ENCODE assay signal across 8 cellular contexts in the genomic region with DNA sequence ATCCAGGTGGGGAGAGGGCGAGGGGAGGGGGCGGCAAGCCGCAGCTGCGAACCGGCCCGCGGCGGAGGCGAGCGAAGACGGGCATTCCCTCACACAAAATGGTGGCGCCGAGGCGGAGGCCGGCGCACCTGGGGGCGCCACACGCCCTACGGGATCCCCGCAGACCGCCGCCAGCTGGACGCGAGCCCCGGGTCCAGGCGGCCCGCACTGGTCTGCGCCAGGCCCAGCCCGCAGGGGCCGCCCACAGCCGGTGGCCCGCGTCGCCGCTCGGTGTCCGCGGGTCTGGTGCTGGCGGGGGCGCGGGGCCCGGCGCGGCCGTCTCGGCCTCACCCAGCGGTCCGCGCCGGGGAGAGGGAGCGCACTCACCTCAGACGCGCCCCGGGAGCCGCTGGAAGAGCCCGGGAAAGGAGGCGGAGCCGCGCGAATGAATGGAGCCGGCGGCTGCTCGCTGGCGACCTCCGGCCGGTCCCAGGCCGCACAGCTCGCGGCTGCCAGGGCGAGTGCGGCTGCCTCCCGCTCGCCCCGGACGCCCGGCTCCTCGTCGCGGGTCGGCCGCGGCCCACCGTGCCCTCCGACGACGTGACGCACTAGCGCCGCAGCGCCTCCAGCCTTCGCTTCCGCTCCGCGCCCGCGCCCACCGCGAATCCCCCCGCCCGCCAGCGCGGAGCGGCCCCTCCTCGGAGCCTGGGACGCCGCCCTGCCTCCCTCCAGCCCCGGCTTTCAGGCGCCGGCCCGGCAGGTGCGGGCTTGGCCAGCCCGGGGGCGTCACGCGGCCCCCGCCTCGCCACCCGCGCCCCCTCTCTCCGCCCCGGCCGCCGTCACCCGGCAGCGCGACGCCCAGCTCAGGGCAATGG. TPM values are rescaled to one million over a fixed set of nuclear protein-coding genes. Genes with fewer than 3 reads are reported as not detected.
DNase-seq lines count a peak whose midpoint lies in the region; ATAC-seq and TF ChIP-seq lines count a peak whose summit lies in the region.

A gene with protein sequence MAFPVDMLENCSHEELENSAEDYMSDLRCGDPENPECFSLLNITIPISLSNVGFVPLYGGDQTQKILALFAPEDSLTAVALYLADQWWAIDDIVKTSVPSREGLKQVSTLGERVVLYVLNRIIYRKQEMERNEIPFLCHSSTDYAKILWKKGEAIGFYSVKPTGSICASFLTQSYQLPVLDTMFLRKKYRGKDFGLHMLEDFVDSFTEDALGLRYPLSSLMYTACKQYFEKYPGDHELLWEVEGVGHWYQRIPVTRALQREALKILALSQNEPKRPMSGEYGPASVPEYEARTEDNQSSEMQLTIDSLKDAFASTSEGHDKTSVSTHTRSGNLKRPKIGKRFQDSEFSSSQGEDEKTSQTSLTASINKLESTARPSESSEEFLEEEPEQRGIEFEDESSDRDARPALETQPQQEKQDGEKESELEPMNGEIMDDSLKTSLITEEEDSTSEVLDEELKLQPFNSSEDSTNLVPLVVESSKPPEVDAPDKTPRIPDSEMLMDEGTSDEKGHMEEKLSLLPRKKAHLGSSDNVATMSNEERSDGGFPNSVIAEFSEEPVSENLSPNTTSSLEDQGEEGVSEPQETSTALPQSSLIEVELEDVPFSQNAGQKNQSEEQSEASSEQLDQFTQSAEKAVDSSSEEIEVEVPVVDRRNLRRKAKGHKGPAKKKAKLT (minus strand): TSS at position 589 of the 854 bp plus-strand sequence. CDS start 24,711 bp downstream, outside the sequence.

- peak; percentile 22 to 78 (median 52) for DNase-seq in CD8-positive, alpha-beta T cell
- DNase-seq in NCI-H226 (peak; percentile 44), activated T-cell treated with anti-CD3 and anti-CD28 coated beads for 24 hours (ENCODE audit: low read depth) (peak; percentile 23), naive B cell (peak; percentile 63), stomach (peak; percentile 58), inferior parietal cortex (ENCODE audit: extremely low spot score) (no peak)

- peaks cover 5% of the 10 kb centered on the region for H3K36me3 Mint-ChIP-seq in CD8-positive, alpha-beta T cell
- H3K36me3 Mint-ChIP-seq in naive B cell: peaks cover 0 to 4% of the 10 kb centered on the region in 2 donors

- H3K27ac Mint-ChIP-seq in CD8-positive, alpha-beta T cell: peak within 1 kb of the TSS; percentile 92
- peak within 1 kb of the TSS; percentile 90 to 96 (median 93) for H3K27ac Mint-ChIP-seq in naive B cell

- TF ChIP-seq CTCF in CD8-positive, alpha-beta T cell (IDR thresholded peaks at IDR 0.05): no peak
- TF ChIP-seq CTCF in stomach (IDR thresholded peaks at IDR 0.05): no peak

- CTCF ChIA-PET in CD8-positive, alpha-beta T cell (lab: Charles Lee): interaction anchor here (1.8 kb wide), 1 partner anchor 99 kb away, joined by 3 read pairs; a partner anchor contains a TSS

- H3K27ac ChIP-seq in CD8-positive, alpha-beta T cell (ENCODE audit: low read depth, low read length): peak within 1 kb of the TSS; percentile 71
- no peak within 1 kb of the TSS for H3K27ac ChIP-seq in esophagus (ENCODE audit: low read depth in 2 of 2, low read length in 1 of 2)
- peak within 1 kb of the TSS in 3 of 5 donors; percentile 22 to 80 (median 56) for H3K27ac ChIP-seq in stomach

- peaks cover 24% of the 10 kb centered on the region for H3K4me1 ChIP-seq in CD8-positive, alpha-beta T cell (ENCODE audit: insufficient read depth, low read length)
- H3K4me1 ChIP-seq in esophagus (ENCODE audit: control insufficient read depth in 2 of 2, insufficient read depth in 2 of 2, low read length in 1 of 2): peaks cover 0 to 3% of the 10 kb centered on the region in 2 donors
- H3K4me1 ChIP-seq in stomach: peaks cover 6 to 16% (median 14%) of the 10 kb centered on the region in 4 donors

- no peaks in the 10 kb centered on the region for H3K27me3 ChIP-seq in CD8-positive, alpha-beta T cell (ENCODE audit: insufficient read depth, low read length)
- no peaks in the 10 kb centered on the region for H3K27me3 ChIP-seq in esophagus (ENCODE audit: control insufficient read depth in 1 of 2, insufficient read depth in 2 of 2, low read length in 2 of 2)
- H3K27me3 ChIP-seq in stomach: peaks cover 0 to 29% (median 17%) of the 10 kb centered on the region in 3 donors

- peak within 1 kb of the TSS; percentile 94 for H3K4me3 Mint-ChIP-seq in CD8-positive, alpha-beta T cell
- peak within 1 kb of the TSS; percentile 89 to 98 (median 92) for H3K4me3 Mint-ChIP-seq in naive B cell

- no peaks in the 10 kb centered on the region for H3K9me3 ChIP-seq in CD8-positive, alpha-beta T cell (ENCODE audit: low read length)
- H3K9me3 ChIP-seq in esophagus (ENCODE audit: control insufficient read depth in 2 of 2, insufficient read depth in 1 of 2, low read depth in 1 of 2, low read length in 1 of 2) (no peaks in the 10 kb centered on the region), stomach (no peaks in the 10 kb centered on the region)

- TF ChIP-seq POLR2A in stomach (IDR thresholded peaks at IDR 0.05): no peak

- TF ChIP-seq EP300 in stomach (IDR thresholded peaks at IDR 0.05): no peak

- peak; percentile 74 for ATAC-seq in CD8-positive, alpha-beta T cell
- ATAC-seq in GM21576 (IDR thresholded peaks at IDR 0.05; ENCODE audit: unreplicated experiment) (peak; percentile 43), naive B cell (ENCODE audit: low read depth in 2 of 2) (peak; percentile 74 to 75)

- peaks cover 40% of the 10 kb centered on the region for H3K4me1 Mint-ChIP-seq in CD8-positive, alpha-beta T cell (ENCODE audit: low read depth)
- H3K4me1 Mint-ChIP-seq in naive B cell: peaks cover 21 to 39% (median 31%) of the 10 kb centered on the region in 3 donors

- no peaks in the 10 kb centered on the region for H3K9me3 Mint-ChIP-seq in CD8-positive, alpha-beta T cell
- H3K9me3 Mint-ChIP-seq in naive B cell: no peaks in the 10 kb centered on the region

- WGBS in esophagus, 2 donors: 0 to 1% methylated on average over 101 to 127 of the region's 127 CpGs
- 0 to 1% (median 0%) methylated on average over 14 to 126 of the region's 127 CpGs for WGBS in stomach, 5 donors

- peak within 1 kb of the TSS; percentile 86 for H3K4me3 ChIP-seq in CD8-positive, alpha-beta T cell (ENCODE audit: low read depth, low read length)
- peak within 1 kb of the TSS; percentile 63 to 84 for H3K4me3 ChIP-seq in esophagus (ENCODE audit: low read depth in 1 of 2, low read length in 2 of 2)
- H3K4me3 ChIP-seq in stomach: peak within 1 kb of the TSS; percentile 65 to 73 (median 69)

- intact Hi-C loops in CD8-positive, alpha-beta T cell (cut with DNase I, micrococcal nuclease): loop anchor here (5.0 to 10.0 kb wide), 6 partner anchors 99 to 649 kb away; a partner anchor contains a TSS
- intact Hi-C loops in stomach (cut with DNase I; ENCODE audit: low total_unique reads): no loop called here

- POLR2A ChIA-PET in CD8-positive, alpha-beta T cell (lab: Charles Lee): interaction anchor here (2.1 kb wide), 1 partner anchor 99 kb away, joined by 6 read pairs; a partner anchor contains a TSS

- H3K36me3 ChIP-seq in CD8-positive, alpha-beta T cell (ENCODE audit: insufficient read depth, low read length): no peaks in the 10 kb centered on the region
- H3K36me3 ChIP-seq in esophagus (ENCODE audit: control insufficient read depth in 2 of 2, insufficient read depth in 2 of 2, low read length in 1 of 2) (no peaks in the 10 kb centered on the region), stomach (no peaks in the 10 kb centered on the region)

- H3K27me3 Mint-ChIP-seq in CD8-positive, alpha-beta T cell (ENCODE audit: low read depth): no peaks in the 10 kb centered on the region
- H3K27me3 Mint-ChIP-seq in naive B cell: peaks cover 0 to 18% (median 7%) of the 10 kb centered on the region in 3 donors

RNA-seq across cellular contexts. Expression of the gene that starts here (rescaled TPM):
- 10 to 100 TPM; 21.0 to 21.6 TPM for total RNA-seq in CD8-positive, alpha-beta T cell
- polyA plus RNA-seq in esophagus (under 1 TPM; 0.28 to 0.29 TPM), naive B cell (ENCODE audit: low read depth in 6 of 6) (1 to 10 TPM; 3.0 to 9.2 (median 7.5) TPM), stomach (under 1 TPM; 0.25 to 0.35 (median 0.31) TPM)
- total RNA-seq in stomach: 10 to 100 TPM in 1 of 5 donors, 1 to 10 TPM in 2, under 1 TPM in 1, not detected in 1; under 0.01 to 11.2 (median 2.8) TPM

Comparison
In these comparisons a context has a peak if more than half of its experiments do, and no peak if none do; other contexts are left out.
1. H3K27ac ChIP-seq: peak in CD8-positive, alpha-beta T cell (single experiment) and stomach (3 of 5); none in esophagus (0 of 2).
2. Peak in every context shown above with its lines, with median percentiles within 50 percentile points of each other: ATAC-seq and H3K4me3 ChIP-seq.